ENCODE assay signal across 1 cellular context in the genomic region with DNA sequence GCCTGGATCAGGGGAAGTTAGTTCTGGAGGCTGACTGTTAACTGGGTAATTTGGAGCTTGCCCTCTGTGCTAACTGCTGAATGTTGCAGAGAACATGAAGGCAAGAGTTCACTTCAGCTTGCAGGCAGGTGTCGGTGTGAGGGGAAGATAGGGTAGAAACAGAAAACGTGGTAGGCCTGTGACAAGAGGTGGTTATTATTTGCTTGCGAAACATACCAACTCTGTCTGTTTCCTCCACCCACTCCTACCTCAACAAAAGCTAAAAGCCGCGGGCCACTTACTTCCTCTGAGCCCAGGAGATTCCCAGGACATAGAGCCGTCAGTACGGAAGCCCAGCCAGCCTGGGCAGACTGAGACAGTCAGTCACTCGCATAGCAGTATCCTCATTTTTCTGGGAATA.
TF ChIP-seq lines count a peak whose summit lies in the region.

No MANE protein-coding gene starts in this region.

TF ChIP-seq in HepG2, 621 proteins besides CTCF, POLR2A, EP300 and RAD21 (continued from another document):
- TF ChIP-seq, protein P1, sequence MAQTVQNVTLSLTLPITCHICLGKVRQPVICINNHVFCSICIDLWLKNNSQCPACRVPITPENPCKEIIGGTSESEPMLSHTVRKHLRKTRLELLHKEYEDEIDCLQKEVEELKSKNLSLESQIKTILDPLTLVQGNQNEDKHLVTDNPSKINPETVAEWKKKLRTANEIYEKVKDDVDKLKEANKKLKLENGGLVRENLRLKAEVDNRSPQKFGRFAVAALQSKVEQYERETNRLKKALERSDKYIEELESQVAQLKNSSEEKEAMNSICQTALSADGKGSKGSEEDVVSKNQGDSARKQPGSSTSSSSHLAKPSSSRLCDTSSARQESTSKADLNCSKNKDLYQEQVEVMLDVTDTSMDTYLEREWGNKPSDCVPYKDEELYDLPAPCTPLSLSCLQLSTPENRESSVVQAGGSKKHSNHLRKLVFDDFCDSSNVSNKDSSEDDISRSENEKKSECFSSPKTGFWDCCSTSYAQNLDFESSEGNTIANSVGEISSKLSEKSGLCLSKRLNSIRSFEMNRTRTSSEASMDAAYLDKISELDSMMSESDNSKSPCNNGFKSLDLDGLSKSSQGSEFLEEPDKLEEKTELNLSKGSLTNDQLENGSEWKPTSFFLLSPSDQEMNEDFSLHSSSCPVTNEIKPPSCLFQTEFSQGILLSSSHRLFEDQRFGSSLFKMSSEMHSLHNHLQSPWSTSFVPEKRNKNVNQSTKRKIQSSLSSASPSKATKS (CRISPR knock-in tag; IDR thresholded peaks at IDR 0.05) = no peak
- TF ChIP-seq ZNF629 (CRISPR knock-in tag; conservative IDR thresholded peaks at IDR 0.05) = no peak
